Comparison of ENCODE assay signal across 1 cellular context in the genomic region with DNA sequence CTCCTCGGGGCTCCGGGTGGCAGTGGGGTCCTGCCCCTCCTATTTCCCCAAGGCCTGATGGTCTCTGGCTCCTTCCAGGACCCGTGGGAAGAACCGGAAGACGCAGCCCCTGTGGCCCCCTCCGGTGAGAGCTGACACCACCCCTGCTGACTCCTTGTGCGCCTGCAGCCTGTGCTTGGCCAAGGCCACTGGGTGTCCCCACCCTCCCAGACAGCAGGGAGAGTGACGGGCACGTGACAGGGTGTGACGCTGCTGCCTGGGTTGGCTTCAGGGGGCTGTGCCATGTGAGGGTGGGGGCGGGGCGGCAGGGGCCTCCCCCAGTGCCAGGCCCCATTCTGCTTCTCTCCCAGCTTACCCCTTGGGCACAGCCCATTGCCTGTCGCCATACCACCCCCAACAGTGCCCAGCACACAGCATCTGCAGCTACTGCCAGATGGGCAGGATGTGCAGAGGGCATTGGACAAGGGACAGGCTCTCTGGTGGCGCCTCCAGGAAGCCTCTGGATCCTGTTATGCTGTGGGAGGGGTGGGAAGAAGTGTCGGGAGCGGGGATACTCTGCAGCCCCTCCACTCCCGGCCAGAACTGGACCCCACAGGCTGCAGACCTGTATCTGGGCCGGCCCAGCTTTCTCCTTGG.
TF ChIP-seq lines count a peak whose summit lies in the region.

No MANE protein-coding gene starts in this region.

TF ChIP-seq in HCT116, 20 proteins besides CTCF, POLR2A, EP300 and RAD21:
- no peak for TF ChIP-seq POLR2AphosphoS5 (IDR thresholded peaks at IDR 0.05; ENCODE audit: low read depth, low read length)
- TF ChIP-seq, protein P1, sequence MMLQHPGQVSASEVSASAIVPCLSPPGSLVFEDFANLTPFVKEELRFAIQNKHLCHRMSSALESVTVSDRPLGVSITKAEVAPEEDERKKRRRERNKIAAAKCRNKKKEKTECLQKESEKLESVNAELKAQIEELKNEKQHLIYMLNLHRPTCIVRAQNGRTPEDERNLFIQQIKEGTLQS (IDR thresholded peaks at IDR 0.05), result no peak
- TF ChIP-seq MAX (IDR thresholded peaks at IDR 0.05), result no peak
- no peak for TF ChIP-seq EZH2 (IDR thresholded peaks at IDR 0.05)
- no peak for TF ChIP-seq TCF7L2 (IDR thresholded peaks at IDR 0.05; ENCODE audit: borderline replicate concordance, extremely low read depth, insufficient read depth, insufficient read length)
- TF ChIP-seq REST (IDR thresholded peaks at IDR 0.05; ENCODE audit: low read depth), result no peak
- TF ChIP-seq CBX3 (IDR thresholded peaks at IDR 0.05; ENCODE audit: low read depth), result no peak
- TF ChIP-seq ELF1 (IDR thresholded peaks at IDR 0.05; ENCODE audit: borderline replicate concordance, low read depth), result no peak
- TF ChIP-seq JUND (IDR thresholded peaks at IDR 0.05), result no peak
- TF ChIP-seq CEBPB (IDR thresholded peaks at IDR 0.05; ENCODE audit: low read depth), result no peak
